In genomic region chr1:20732588-20733360, GRCh38 we compare ENCODE assay signal across 8 cellular contexts. TPM values are rescaled to one million over a fixed set of nuclear protein-coding genes. Genes with fewer than 3 reads are reported as not detected.
DNase-seq lines count a peak whose midpoint lies in the region; ATAC-seq lines count a peak whose summit lies in the region.

SH2D5 (minus strand) TSS chr1:20732703; CDS start chr1:20728044, 4,659 bp downstream.

- H3K9me3 ChIP-seq in NT2/D1 (ENCODE audit: insufficient read depth, low read length): no peaks in the 10 kb centered on the region

- peak within 1 kb of the TSS; percentile 96 for H3K27ac ChIP-seq in epithelial cell of prostate

- H3K4me3 ChIP-seq in NT2/D1 (ENCODE audit: insufficient read length, low read depth): peak within 1 kb of the TSS; percentile 56

- in situ Hi-C loops in ACHN (cut with HindIII; ENCODE audit: low pct_ligation_motif_present, low pct_unique_long_range_greater_than_20kb, low sequenced_read_pairs): no loop called here

- H3K27me3 ChIP-seq in NT2/D1 (ENCODE audit: insufficient read depth, insufficient read length): peaks cover 44% of the 10 kb centered on the region

- peak; percentile 71 for ATAC-seq in GM18511 (IDR thresholded peaks at IDR 0.05; ENCODE audit: unreplicated experiment)
- peak; percentile 44 for ATAC-seq in HG03460 (IDR thresholded peaks at IDR 0.05; ENCODE audit: unreplicated experiment)

- H3K9ac ChIP-seq in NT2/D1 (ENCODE audit: insufficient read length, low read depth): peak within 1 kb of the TSS; percentile 68

- H3K4me1 ChIP-seq in NT2/D1 (ENCODE audit: insufficient read depth, insufficient read length): peaks cover 10% of the 10 kb centered on the region

- DNase-seq in ACHN: peak; percentile 99
- DNase-seq in NT2/D1 (ENCODE audit: low read depth, low spot score): no peak
- peak; percentile 83 for DNase-seq in activated CD8-positive, alpha-beta memory T cell treated with anti-CD3 and anti-CD28 coated beads, Interleukin-2, amount 50 U/mL, for 48 hours
- DNase-seq in epithelial cell of prostate (ENCODE audit: low read depth, low spot score): peak; percentile 90
- peak; percentile 89 for DNase-seq in mucosa of gallbladder (ENCODE audit: low spot score)
- peak; percentile 45 to 64 for DNase-seq in stimulated activated CD8-positive, alpha-beta memory T cell treated with anti-CD3 and anti-CD28 coated beads, Interleukin-2, amount 100 ng/mL, for 48 hours (ENCODE audit: low read depth in 2 of 2)

- no peaks in the 10 kb centered on the region for H3K36me3 ChIP-seq in NT2/D1 (ENCODE audit: insufficient read depth, insufficient read length, low read length)

RNA-seq across cellular contexts. Expression of gene SH2D5, which starts in this region (rescaled TPM):
- total RNA-seq in mucosa of gallbladder: 0.23 TPM

Comparison
In these comparisons a context has a peak if more than half of its experiments do, and no peak if none do; other contexts are left out.
1. Peak in DNase-seq in mucosa of gallbladder; RNA of the gene not detected or under 1 TPM.